25 cellular contexts compared by ENCODE assay signal in the genomic region with DNA sequence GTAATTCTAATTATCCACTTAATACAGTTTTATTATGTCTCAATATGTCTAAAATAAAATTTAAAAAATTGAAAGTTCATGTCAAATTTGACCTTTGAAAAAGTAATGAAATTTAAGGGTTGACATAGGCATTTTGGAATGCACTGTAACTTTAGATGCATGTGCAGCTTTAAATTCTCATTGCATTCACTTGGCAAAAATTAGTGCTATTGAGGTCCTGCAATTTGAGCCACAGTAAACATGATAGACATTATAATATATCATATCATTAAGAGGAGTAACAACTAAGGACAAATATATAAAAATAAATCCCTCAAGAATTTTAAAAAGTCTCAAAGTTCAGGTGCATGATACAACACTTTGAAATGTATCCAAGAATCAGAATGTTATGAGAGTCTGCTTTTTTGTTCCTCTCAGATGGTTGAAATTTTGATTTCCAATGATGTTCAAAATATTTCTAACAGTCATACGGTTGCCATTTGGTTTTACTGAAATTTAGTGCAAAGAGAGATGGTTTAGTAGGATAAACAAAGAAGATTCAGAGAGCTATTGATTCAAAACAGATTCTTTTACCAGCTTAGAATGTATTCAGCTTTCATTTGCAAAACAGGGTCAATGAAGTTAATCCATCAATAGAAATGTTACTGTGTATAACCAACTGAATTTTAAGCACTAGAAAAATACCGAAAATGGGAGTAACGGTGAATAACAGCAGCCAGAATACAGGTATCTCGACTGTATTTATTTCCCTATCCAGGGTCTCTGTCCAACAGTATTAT.
"Had no signal": no experiment of that assay in that cellular context is flagged by ENCODE, and none has a peak within 500 bp of the region (broad histone marks: within the 10 kb centered on the region; RNA-seq: fewer than 3 reads in every experiment).

No MANE protein-coding gene starts in this region.

- H3K4me1 ChIP-seq: lower lobe of right lung, pancreas, right atrium auricular region, thyroid gland, upper lobe of right lung had no signal

- ATAC-seq: activated CD4-positive, CD25-positive, alpha-beta regulatory T cell treated with anti-CD3 and anti-CD28 coated beads, Interleukin-2, amount 50 U/mL, for 24 hours; activated T-cell treated with anti-CD3 and anti-CD28 coated beads, Interleukin-2, amount 50 U/mL, for 72 hours; left lobe of liver; lower lobe of right lung; naive thymus-derived CD8-positive, alpha-beta T cell; pancreas; psoas muscle; upper lobe of right lung had no signal

- H3K27ac Mint-ChIP-seq: activated CD4-positive, alpha-beta memory T cell treated with anti-CD3 and anti-CD28 coated beads, Interleukin-2, amount 10 ng/mL, durations not matched to agents 7 days and 5 days; activated CD4-positive, alpha-beta T cell treated with anti-CD3 and anti-CD28 coated beads, Interleukin-2, amount 10 ng/mL, durations not matched to agents 24 days and 14 days; activated naive CD4-positive, alpha-beta T cell treated with anti-CD3 and anti-CD28 coated beads for 36 hours; activated naive CD8-positive, alpha-beta T cell treated with anti-CD3 and anti-CD28 coated beads, Interleukin-2, amount 10 ng/mL, durations not matched to agents 7 days and 5 days; activated T-cell treated with anti-CD3 and anti-CD28 coated beads, Interleukin-2, amount 50 U/mL, for 72 hours; dendritic cell treated with granulocyte-macrophage colony-stimulating factor and Interleukin-4, amounts not matched to agents 40 ng/mL and 50 ng/mL, for 4 days; immature natural killer cell; naive thymus-derived CD8-positive, alpha-beta T cell; stimulated activated naive CD8-positive, alpha-beta T cell treated with anti-CD3 and anti-CD28 coated beads, Interleukin-15, Interleukin-2, amounts not matched to agents 100 ng/mL and 50 ng/mL, for 24 hours had no signal

- FAIRE-seq: endometrium had no signal

- H3K36me3 ChIP-seq: lower lobe of right lung, pancreas, right atrium auricular region, thyroid gland, upper lobe of right lung had no signal

- H3K9me3 ChIP-seq: lower lobe of right lung, pancreas, psoas muscle, right atrium auricular region, thyroid gland, upper lobe of right lung had no signal

- H3K27ac ChIP-seq: hepatocyte, lower lobe of right lung, pancreas, psoas muscle, right atrium auricular region, thyroid gland, upper lobe of right lung had no signal

- H2AFZ ChIP-seq: hepatocyte had no signal

- H3K4me3 Mint-ChIP-seq: activated CD4-positive, alpha-beta memory T cell treated with anti-CD3 and anti-CD28 coated beads, Interleukin-2, amount 10 ng/mL, durations not matched to agents 7 days and 5 days; activated CD4-positive, alpha-beta T cell treated with anti-CD3 and anti-CD28 coated beads, Interleukin-2, amount 10 ng/mL, durations not matched to agents 24 days and 14 days; activated naive CD4-positive, alpha-beta T cell treated with anti-CD3 and anti-CD28 coated beads for 36 hours; activated naive CD8-positive, alpha-beta T cell treated with anti-CD3 and anti-CD28 coated beads, Interleukin-2, amount 10 ng/mL, durations not matched to agents 7 days and 5 days; activated T-cell treated with anti-CD3 and anti-CD28 coated beads, Interleukin-2, amount 50 U/mL, for 72 hours; dendritic cell treated with granulocyte-macrophage colony-stimulating factor and Interleukin-4, amounts not matched to agents 40 ng/mL and 50 ng/mL, for 4 days; immature natural killer cell; naive thymus-derived CD8-positive, alpha-beta T cell; stimulated activated naive CD8-positive, alpha-beta T cell treated with anti-CD3 and anti-CD28 coated beads, Interleukin-15, Interleukin-2, amounts not matched to agents 100 ng/mL and 50 ng/mL, for 24 hours had no signal

- H3K4me1 Mint-ChIP-seq: activated CD4-positive, alpha-beta memory T cell treated with anti-CD3 and anti-CD28 coated beads, Interleukin-2, amount 10 ng/mL, durations not matched to agents 7 days and 5 days; activated CD4-positive, alpha-beta T cell treated with anti-CD3 and anti-CD28 coated beads, Interleukin-2, amount 10 ng/mL, durations not matched to agents 24 days and 14 days; immature natural killer cell had no signal

- H3K36me3 Mint-ChIP-seq: activated naive CD8-positive, alpha-beta T cell treated with anti-CD3 and anti-CD28 coated beads, Interleukin-2, amount 10 ng/mL, durations not matched to agents 7 days and 5 days; immature natural killer cell; naive thymus-derived CD8-positive, alpha-beta T cell had no signal

- DNase-seq: activated CD4-positive, alpha-beta memory T cell treated with anti-CD3 and anti-CD28 coated beads, Interleukin-2, amount 10 ng/mL, durations not matched to agents 7 days and 5 days; activated CD4-positive, alpha-beta T cell treated with anti-CD3 and anti-CD28 coated beads, Interleukin-2, amount 10 ng/mL, durations not matched to agents 24 days and 14 days; activated effector memory CD4-positive, alpha-beta T cell treated with Interleukin-2 at 50 U/mL for 16 hours; activated naive CD4-positive, alpha-beta T cell treated with anti-CD3 and anti-CD28 coated beads for 36 hours; activated naive CD8-positive, alpha-beta T cell treated with anti-CD3 and anti-CD28 coated beads, Interleukin-2, amount 10 ng/mL, durations not matched to agents 7 days and 5 days; activated T-cell treated with anti-CD3 and anti-CD28 coated beads, Interleukin-2, amount 50 U/mL, for 72 hours; cerebellar nuclear complex; effector CD4-positive, alpha-beta T cell; foreskin melanocyte; immature natural killer cell; lower lobe of right lung; naive thymus-derived CD8-positive, alpha-beta T cell; pancreas; psoas muscle; stimulated activated CD4-positive, alpha-beta T cell treated with anti-CD3 and anti-CD28 coated beads, Interleukin-12 subunit alpha, Interleukin-12 subunit beta, amount 100 ng/mL, for 4 hours; substantia nigra; thyroid gland; upper lobe of right lung had no signal

- H3K9me3 Mint-ChIP-seq: activated CD4-positive, alpha-beta T cell treated with anti-CD3 and anti-CD28 coated beads, Interleukin-2, amount 10 ng/mL, durations not matched to agents 24 days and 14 days; activated naive CD4-positive, alpha-beta T cell treated with anti-CD3 and anti-CD28 coated beads for 36 hours; activated naive CD8-positive, alpha-beta T cell treated with anti-CD3 and anti-CD28 coated beads, Interleukin-2, amount 10 ng/mL, durations not matched to agents 7 days and 5 days; activated T-cell treated with anti-CD3 and anti-CD28 coated beads, Interleukin-2, amount 50 U/mL, for 72 hours; dendritic cell treated with granulocyte-macrophage colony-stimulating factor and Interleukin-4, amounts not matched to agents 40 ng/mL and 50 ng/mL, for 4 days; stimulated activated naive CD8-positive, alpha-beta T cell treated with anti-CD3 and anti-CD28 coated beads, Interleukin-15, Interleukin-2, amounts not matched to agents 100 ng/mL and 50 ng/mL, for 24 hours had no signal

- H3K27me3 Mint-ChIP-seq: activated CD4-positive, alpha-beta memory T cell treated with anti-CD3 and anti-CD28 coated beads, Interleukin-2, amount 10 ng/mL, durations not matched to agents 7 days and 5 days; activated CD4-positive, alpha-beta T cell treated with anti-CD3 and anti-CD28 coated beads, Interleukin-2, amount 10 ng/mL, durations not matched to agents 24 days and 14 days; activated naive CD8-positive, alpha-beta T cell treated with anti-CD3 and anti-CD28 coated beads, Interleukin-2, amount 10 ng/mL, durations not matched to agents 7 days and 5 days; dendritic cell treated with granulocyte-macrophage colony-stimulating factor and Interleukin-4, amounts not matched to agents 40 ng/mL and 50 ng/mL, for 4 days; naive thymus-derived CD8-positive, alpha-beta T cell; stimulated activated naive CD8-positive, alpha-beta T cell treated with anti-CD3 and anti-CD28 coated beads, Interleukin-15, Interleukin-2, amounts not matched to agents 100 ng/mL and 50 ng/mL, for 24 hours had no signal

- H3K4me3 ChIP-seq: hepatocyte, lower lobe of right lung, pancreas, psoas muscle, right atrium auricular region, thyroid gland, upper lobe of right lung had no signal

- H3K27me3 ChIP-seq: hepatocyte, pancreas, right atrium auricular region, thyroid gland, upper lobe of right lung had no signal

- H3K4me2 ChIP-seq: hepatocyte had no signal
